16 cellular contexts compared by ENCODE assay signal in genomic region chr3:188282871-188283270, GRCh38.
DNase-seq lines count a peak whose midpoint lies in the region; ATAC-seq and TF ChIP-seq lines count a peak whose summit lies in the region.
"Had no signal": no experiment of that assay in that cellular context is flagged by ENCODE, and none has a peak within 500 bp of the region (broad histone marks: within the 10 kb centered on the region; RNA-seq: fewer than 3 reads in every experiment).

No MANE protein-coding gene starts in this region.

- H2AFZ ChIP-seq in ACC112 (ENCODE audit: low read length, unreplicated experiment), result no peak overlapping the region

- H3K4me3 ChIP-seq in ACC112 (ENCODE audit: low read depth, low read length) (no peak overlapping the region), left lung (no peak overlapping the region), skeletal muscle tissue (ENCODE audit: low read length in 3 of 3) (no peak overlapping the region)
- H3K4me3 ChIP-seq: BLaER1, prostate gland had no signal

- H3K9me3 ChIP-seq in left lung, result no peaks in the 10 kb centered on the region
- no peaks in the 10 kb centered on the region for H3K9me3 ChIP-seq in skeletal muscle tissue (ENCODE audit: control insufficient read depth in 3 of 3, low read length in 3 of 3)
- H3K9me3 ChIP-seq: BLaER1, prostate gland, SK-N-SH had no signal

- peaks cover 37% of the 10 kb centered on the region for H3K79me2 ChIP-seq in ACC112 (ENCODE audit: control insufficient read depth, insufficient read depth, low read length, unreplicated experiment)

- TF ChIP-seq CTCF in left lung (IDR thresholded peaks at IDR 0.05), result no peak

- no peak overlapping the region for H3K9ac ChIP-seq in skeletal muscle tissue (ENCODE audit: low read depth in 1 of 3, low read length in 3 of 3)
- H3K9ac ChIP-seq: BLaER1, SK-N-SH had no signal

- no peaks in the 10 kb centered on the region for H3K27me3 ChIP-seq in ACC112 (ENCODE audit: insufficient read depth, low read length)
- H3K27me3 ChIP-seq in left lung, result no peaks in the 10 kb centered on the region
- no peaks in the 10 kb centered on the region for H3K27me3 ChIP-seq in skeletal muscle tissue (ENCODE audit: control insufficient read depth in 3 of 3, insufficient read depth in 3 of 3, low read length in 3 of 3)
- H3K27me3 ChIP-seq: BLaER1 had no signal

- H3K36me3 ChIP-seq in ACC112 (ENCODE audit: insufficient read depth, low read length) (no peaks in the 10 kb centered on the region), left lung (no peaks in the 10 kb centered on the region), skeletal muscle tissue (ENCODE audit: control insufficient read depth in 3 of 3, insufficient read depth in 3 of 3, low read length in 3 of 3) (no peaks in the 10 kb centered on the region)
- H3K36me3 ChIP-seq: prostate gland had no signal

- peak overlapping the region; percentile 13; the same call in 1 of the 2 replicates for H3K27ac ChIP-seq in ACC112 (ENCODE audit: low read depth, low read length)
- H3K27ac ChIP-seq in left lung, result peak overlapping the region in 1 of 2 donors; percentile 40
- peak overlapping the region; percentile 32 for H3K27ac ChIP-seq in skeletal muscle tissue (ENCODE audit: low read depth, low read length)
- H3K27ac ChIP-seq: BLaER1 had no signal

- DNase-seq in SK-N-DZ (ENCODE audit: low spot score), result peak; percentile 54
- DNase-seq in left lung, result no peak
- DNase-seq in NCI-H187 treated with DMSO at 0.1 percent for 48 hours (lab: John Stamatoyannopoulos, UW), result no peak
- no peak for DNase-seq in activated naive CD4-positive, alpha-beta T cell treated with anti-CD3 and anti-CD28 coated beads, Interleukin-2, amount 50 U/mL, for 16 hours
- DNase-seq: activated naive CD4-positive, alpha-beta T cell treated with Interleukin-2 at 50 U/mL for 16 hours; caudate nucleus; DMS153; NCI-H187; NCI-H510A treated with DMSO at 0.1 percent for 48 hours; SK-N-SH had no signal

- no peak for TF ChIP-seq POLR2A in GM18505 (IDR thresholded peaks at IDR 0.05; ENCODE audit: borderline replicate concordance, extremely low read depth, insufficient read depth, insufficient read length)

- ATAC-seq in left lung (peak; percentile 55), esophagus mucosa (no peak), GM18505 (IDR thresholded peaks at IDR 0.05; ENCODE audit: unreplicated experiment) (no peak)

- H3K4me1 ChIP-seq in ACC112 (ENCODE audit: control insufficient read depth, insufficient read depth, low read length, unreplicated experiment), result peaks cover 42% of the 10 kb centered on the region
- H3K4me1 ChIP-seq in left lung, result peaks cover 16 to 43% of the 10 kb centered on the region in 2 donors
- peaks cover 44 to 71% (median 47%) of the 10 kb centered on the region in 3 donors for H3K4me1 ChIP-seq in skeletal muscle tissue (ENCODE audit: control insufficient read depth in 3 of 3, insufficient read depth in 3 of 3, low read length in 3 of 3)
- H3K4me1 ChIP-seq: prostate gland had no signal

- intact Hi-C loops in left lung (cut with DNase I), result no loop called here
